ENCODE assay signal across 9 cellular contexts in genomic region chrX:136028383-136028984, GRCh38. TPM values are rescaled to one million over a fixed set of nuclear protein-coding genes. Genes with fewer than 3 reads are reported as not detected.
DNase-seq lines count a peak whose midpoint lies in the region; ATAC-seq and TF ChIP-seq lines count a peak whose summit lies in the region.
"Had no signal": no experiment of that assay in that cellular context is flagged by ENCODE, and none has a peak within 500 bp of the region (broad histone marks: within the 10 kb centered on the region; RNA-seq: fewer than 3 reads in every experiment).

No MANE protein-coding gene starts in this region.

- H2AFZ ChIP-seq in OCI-LY3 (ENCODE audit: low read depth, low read length): no peak overlapping the region

- no peak overlapping the region for H3K4me3 Mint-ChIP-seq in activated CD8-positive, alpha-beta T cell treated with anti-CD3 and anti-CD28 coated beads for 36 hours
- H3K4me3 Mint-ChIP-seq in activated CD8-positive, alpha-beta T cell treated with anti-CD3 and anti-CD28 coated beads, Interleukin-2, amount 10 ng/mL, durations not matched to agents 7 days and 5 days: no peak overlapping the region
- H3K4me3 Mint-ChIP-seq in effector memory CD8-positive, alpha-beta T cell: no peak overlapping the region
- H3K4me3 Mint-ChIP-seq in memory B cell: no peak overlapping the region
- H3K4me3 Mint-ChIP-seq: activated naive CD8-positive, alpha-beta T cell treated with anti-CD3 and anti-CD28 coated beads, Interleukin-2, amount 10 ng/mL, durations not matched to agents 7 days and 5 days had no signal

- no peaks in the 10 kb centered on the region for H3K27me3 Mint-ChIP-seq in activated CD8-positive, alpha-beta T cell treated with anti-CD3 and anti-CD28 coated beads for 36 hours
- no peaks in the 10 kb centered on the region for H3K27me3 Mint-ChIP-seq in activated CD8-positive, alpha-beta T cell treated with anti-CD3 and anti-CD28 coated beads, Interleukin-2, amount 10 ng/mL, durations not matched to agents 7 days and 5 days (ENCODE audit: low read depth)
- H3K27me3 Mint-ChIP-seq in effector memory CD8-positive, alpha-beta T cell: no peaks in the 10 kb centered on the region
- H3K27me3 Mint-ChIP-seq in memory B cell: no peaks in the 10 kb centered on the region
- H3K27me3 Mint-ChIP-seq: activated naive CD8-positive, alpha-beta T cell treated with anti-CD3 and anti-CD28 coated beads, Interleukin-2, amount 10 ng/mL, durations not matched to agents 7 days and 5 days had no signal

- no peak overlapping the region for H3K27ac Mint-ChIP-seq in activated CD8-positive, alpha-beta T cell treated with anti-CD3 and anti-CD28 coated beads for 36 hours
- H3K27ac Mint-ChIP-seq in activated CD8-positive, alpha-beta T cell treated with anti-CD3 and anti-CD28 coated beads, Interleukin-2, amount 10 ng/mL, durations not matched to agents 7 days and 5 days: no peak overlapping the region
- peak overlapping the region in 1 of 2 donors; percentile 75 for H3K27ac Mint-ChIP-seq in effector memory CD8-positive, alpha-beta T cell
- no peak overlapping the region for H3K27ac Mint-ChIP-seq in memory B cell
- H3K27ac Mint-ChIP-seq: activated naive CD8-positive, alpha-beta T cell treated with anti-CD3 and anti-CD28 coated beads, Interleukin-2, amount 10 ng/mL, durations not matched to agents 7 days and 5 days had no signal

- no peak overlapping the region for H3K4me3 ChIP-seq in OCI-LY3 (ENCODE audit: low read length)

- no peaks in the 10 kb centered on the region for H3K4me1 ChIP-seq in OCI-LY3 (ENCODE audit: low read length)

- POLR2A ChIA-PET in activated CD8-positive, alpha-beta T cell treated with anti-CD3 and anti-CD28 coated beads for 36 hours (lab: Charles Lee): interaction anchor here (1.3 kb wide), 1 partner anchor 16 kb away, joined by 4 read pairs; no protein-coding TSS in a partner anchor
- POLR2A ChIA-PET in activated CD8-positive, alpha-beta T cell treated with anti-CD3 and anti-CD28 coated beads, Interleukin-2, amount 10 ng/mL, durations not matched to agents 7 days and 5 days (lab: Charles Lee): no interaction called here

- no peak overlapping the region for H3K4me2 ChIP-seq in OCI-LY3 (ENCODE audit: low read length)

- no peaks in the 10 kb centered on the region for H3K27me3 ChIP-seq in OCI-LY3 (ENCODE audit: low read depth, low read length)

- no peak overlapping the region for H3K27ac ChIP-seq in OCI-LY3 (ENCODE audit: low read length)

- CTCF ChIA-PET in activated CD8-positive, alpha-beta T cell treated with anti-CD3 and anti-CD28 coated beads for 36 hours (lab: Charles Lee): interaction anchor here (0.6 to 7.1 kb wide), 41 partner anchors 10 to 331 kb away, joined by 3 to 77 read pairs (median 4); partner anchors contain the start of gene FHL1
- CTCF ChIA-PET in activated CD8-positive, alpha-beta T cell treated with anti-CD3 and anti-CD28 coated beads, Interleukin-2, amount 10 ng/mL, durations not matched to agents 7 days and 5 days (lab: Charles Lee): interaction anchor here (0.8 to 5.0 kb wide), 31 partner anchors 9 to 464 kb away, joined by 3 to 68 read pairs (median 4); no protein-coding TSS in a partner anchor

- H3K9me3 Mint-ChIP-seq in activated CD8-positive, alpha-beta T cell treated with anti-CD3 and anti-CD28 coated beads for 36 hours: no peaks in the 10 kb centered on the region
- no peaks in the 10 kb centered on the region for H3K9me3 Mint-ChIP-seq in activated CD8-positive, alpha-beta T cell treated with anti-CD3 and anti-CD28 coated beads, Interleukin-2, amount 10 ng/mL, durations not matched to agents 7 days and 5 days (ENCODE audit: insufficient read depth)
- H3K9me3 Mint-ChIP-seq in effector memory CD8-positive, alpha-beta T cell: no peaks in the 10 kb centered on the region
- H3K9me3 Mint-ChIP-seq in memory B cell: no peaks in the 10 kb centered on the region
- H3K9me3 Mint-ChIP-seq: activated naive CD8-positive, alpha-beta T cell treated with anti-CD3 and anti-CD28 coated beads, Interleukin-2, amount 10 ng/mL, durations not matched to agents 7 days and 5 days had no signal

- ATAC-seq in activated CD8-positive, alpha-beta T cell treated with anti-CD3 and anti-CD28 coated beads for 36 hours: peak; percentile 61
- no peak for ATAC-seq in activated CD8-positive, alpha-beta T cell treated with anti-CD3 and anti-CD28 coated beads, Interleukin-2, amount 10 ng/mL, durations not matched to agents 7 days and 5 days
- ATAC-seq in HG03354 (IDR thresholded peaks at IDR 0.05; ENCODE audit: poor library complexity, severe bottlenecking, unreplicated experiment) (peak; percentile 71), memory B cell (ENCODE audit: low read depth) (peak; percentile 54), GM18517 (IDR thresholded peaks at IDR 0.05; ENCODE audit: unreplicated experiment) (no peak)
- peak; percentile 63 for ATAC-seq in effector memory CD8-positive, alpha-beta T cell (replicated peaks)

- H3K36me3 Mint-ChIP-seq in activated CD8-positive, alpha-beta T cell treated with anti-CD3 and anti-CD28 coated beads for 36 hours (ENCODE audit: low read depth): peaks cover 3% of the 10 kb centered on the region
- peaks cover 12% of the 10 kb centered on the region for H3K36me3 Mint-ChIP-seq in activated CD8-positive, alpha-beta T cell treated with anti-CD3 and anti-CD28 coated beads, Interleukin-2, amount 10 ng/mL, durations not matched to agents 7 days and 5 days (ENCODE audit: low read depth)
- peaks cover 11% of the 10 kb centered on the region for H3K36me3 Mint-ChIP-seq in effector memory CD8-positive, alpha-beta T cell (ENCODE audit: insufficient read depth)
- peaks cover 19% of the 10 kb centered on the region for H3K36me3 Mint-ChIP-seq in memory B cell

- no peaks in the 10 kb centered on the region for H3K4me1 Mint-ChIP-seq in activated CD8-positive, alpha-beta T cell treated with anti-CD3 and anti-CD28 coated beads for 36 hours (ENCODE audit: low read depth)
- no peaks in the 10 kb centered on the region for H3K4me1 Mint-ChIP-seq in activated CD8-positive, alpha-beta T cell treated with anti-CD3 and anti-CD28 coated beads, Interleukin-2, amount 10 ng/mL, durations not matched to agents 7 days and 5 days (ENCODE audit: low read depth)
- no peaks in the 10 kb centered on the region for H3K4me1 Mint-ChIP-seq in effector memory CD8-positive, alpha-beta T cell (ENCODE audit: low read depth in 2 of 2)
- H3K4me1 Mint-ChIP-seq in memory B cell: no peaks in the 10 kb centered on the region
- H3K4me1 Mint-ChIP-seq: activated naive CD8-positive, alpha-beta T cell treated with anti-CD3 and anti-CD28 coated beads, Interleukin-2, amount 10 ng/mL, durations not matched to agents 7 days and 5 days had no signal

- no peaks in the 10 kb centered on the region for H3K36me3 ChIP-seq in OCI-LY3 (replicated peaks; ENCODE audit: low read depth, low read length)

- no peaks in the 10 kb centered on the region for H4K20me1 ChIP-seq in OCI-LY3 (ENCODE audit: insufficient read depth, low read length)

- intact Hi-C loops in activated CD8-positive, alpha-beta T cell treated with anti-CD3 and anti-CD28 coated beads for 36 hours (cut with micrococcal nuclease): loop anchor here (1.0 to 10.0 kb wide), 3 partner anchors 134 to 244 kb away; no protein-coding TSS in a partner anchor

- DNase-seq in activated CD8-positive, alpha-beta T cell treated with anti-CD3 and anti-CD28 coated beads for 36 hours: no peak
- no peak for DNase-seq in activated CD8-positive, alpha-beta T cell treated with anti-CD3 and anti-CD28 coated beads, Interleukin-2, amount 10 ng/mL, durations not matched to agents 7 days and 5 days
- DNase-seq in effector memory CD8-positive, alpha-beta T cell: no peak
- DNase-seq in memory B cell (ENCODE audit: low spot score in 2 of 2) (peak in 1 of 2 donors; percentile 27), occipital lobe (lab: John Stamatoyannopoulos, UW) (no peak)
- DNase-seq: activated naive CD8-positive, alpha-beta T cell treated with anti-CD3 and anti-CD28 coated beads, Interleukin-2, amount 10 ng/mL, durations not matched to agents 7 days and 5 days had no signal

- H3K9ac ChIP-seq in OCI-LY3 (ENCODE audit: low read length): no peak overlapping the region

- H3K9me3 ChIP-seq in OCI-LY3 (ENCODE audit: insufficient read depth, low read length): no peaks in the 10 kb centered on the region

- H3K79me2 ChIP-seq in OCI-LY3 (ENCODE audit: low read length): no peaks in the 10 kb centered on the region

- TF ChIP-seq CTCF in activated CD8-positive, alpha-beta T cell treated with anti-CD3 and anti-CD28 coated beads for 36 hours (IDR thresholded peaks at IDR 0.05): peak; percentile 40
- peak; percentile 68 for TF ChIP-seq CTCF in OCI-LY3 (IDR thresholded peaks at IDR 0.05; ENCODE audit: low read depth, low read length)

RNA-seq across cellular contexts. Expression of gene SLC9A6, which starts 43.2 kb away (rescaled TPM):
- total RNA-seq in activated CD8-positive, alpha-beta T cell treated with anti-CD3 and anti-CD28 coated beads for 36 hours: 10 to 100 TPM in 1 of 2 experiments, 1 to 10 TPM in 1; 8.7 to 11.3 TPM
- 10 to 100 TPM; 15.4 to 17.5 TPM for total RNA-seq in activated CD8-positive, alpha-beta T cell treated with anti-CD3 and anti-CD28 coated beads, Interleukin-2, amount 10 ng/mL, durations not matched to agents 7 days and 5 days
- 140 TPM for total RNA-seq in occipital lobe

RNA-seq across cellular contexts. Expression of gene MMGT1, which starts 54.7 kb away (rescaled TPM):
- 10 to 100 TPM; 15.5 to 15.6 TPM for total RNA-seq in activated CD8-positive, alpha-beta T cell treated with anti-CD3 and anti-CD28 coated beads for 36 hours
- total RNA-seq in activated CD8-positive, alpha-beta T cell treated with anti-CD3 and anti-CD28 coated beads, Interleukin-2, amount 10 ng/mL, durations not matched to agents 7 days and 5 days: 10 to 100 TPM; 15.9 to 16.4 TPM
- total RNA-seq in occipital lobe: 16.7 TPM

Comparison
In these comparisons a context has a peak if more than half of its experiments do, and no peak if none do; other contexts are left out.
1. ATAC-seq: peak in activated CD8-positive, alpha-beta T cell treated with anti-CD3 and anti-CD28 coated beads for 36 hours (single experiment), HG03354 (single experiment), effector memory CD8-positive, alpha-beta T cell (single experiment) and memory B cell (single experiment); none in activated CD8-positive, alpha-beta T cell treated with anti-CD3 and anti-CD28 coated beads, Interleukin-2, amount 10 ng/mL, durations not matched to agents 7 days and 5 days (single experiment) and GM18517 (single experiment).